1 cellular context compared by ENCODE assay signal in genomic region chr15:76368135-76368588, GRCh38.
TF ChIP-seq lines count a peak whose summit lies in the region.

No MANE protein-coding gene starts in this region.

TF ChIP-seq in SK-N-SH, 30 proteins besides CTCF, POLR2A, EP300 and RAD21:
- TF ChIP-seq, protein P1, sequence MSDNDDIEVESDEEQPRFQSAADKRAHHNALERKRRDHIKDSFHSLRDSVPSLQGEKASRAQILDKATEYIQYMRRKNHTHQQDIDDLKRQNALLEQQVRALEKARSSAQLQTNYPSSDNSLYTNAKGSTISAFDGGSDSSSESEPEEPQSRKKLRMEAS (IDR thresholded peaks at IDR 0.05; ENCODE audit: low read depth), result no peak
- TF ChIP-seq RCOR1 (IDR thresholded peaks at IDR 0.05; ENCODE audit: low read length), result no peak
- no peak for TF ChIP-seq POLR2AphosphoS5 (IDR thresholded peaks at IDR 0.05; ENCODE audit: low read depth, low read length)
- TF ChIP-seq, protein P2, sequence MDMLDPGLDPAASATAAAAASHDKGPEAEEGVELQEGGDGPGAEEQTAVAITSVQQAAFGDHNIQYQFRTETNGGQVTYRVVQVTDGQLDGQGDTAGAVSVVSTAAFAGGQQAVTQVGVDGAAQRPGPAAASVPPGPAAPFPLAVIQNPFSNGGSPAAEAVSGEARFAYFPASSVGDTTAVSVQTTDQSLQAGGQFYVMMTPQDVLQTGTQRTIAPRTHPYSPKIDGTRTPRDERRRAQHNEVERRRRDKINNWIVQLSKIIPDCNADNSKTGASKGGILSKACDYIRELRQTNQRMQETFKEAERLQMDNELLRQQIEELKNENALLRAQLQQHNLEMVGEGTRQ (IDR thresholded peaks at IDR 0.05; ENCODE audit: borderline replicate concordance, low read depth, low read length), result no peak
- TF ChIP-seq ELF1 (IDR thresholded peaks at IDR 0.05), result no peak
- TF ChIP-seq GABPA (IDR thresholded peaks at IDR 0.05; ENCODE audit: low read depth), result no peak
- no peak for TF ChIP-seq SMC3 (IDR thresholded peaks at IDR 0.05; ENCODE audit: low read depth, low read length)
- no peak for TF ChIP-seq MEF2A (IDR thresholded peaks at IDR 0.05; ENCODE audit: borderline replicate concordance, low read depth)
